1 cellular context compared by ENCODE assay signal in genomic region chr13:20475927-20476691, GRCh38.
A peak's percentile ranks its signal among the peaks of the same experiment; 100 is the strongest.
TF ChIP-seq lines count a peak whose summit lies in the region.

No MANE protein-coding gene starts in this region.

TF ChIP-seq in HEK293, 187 proteins besides CTCF, POLR2A, EP300 and RAD21 (continued from another document):
- TF ChIP-seq, protein P1, sequence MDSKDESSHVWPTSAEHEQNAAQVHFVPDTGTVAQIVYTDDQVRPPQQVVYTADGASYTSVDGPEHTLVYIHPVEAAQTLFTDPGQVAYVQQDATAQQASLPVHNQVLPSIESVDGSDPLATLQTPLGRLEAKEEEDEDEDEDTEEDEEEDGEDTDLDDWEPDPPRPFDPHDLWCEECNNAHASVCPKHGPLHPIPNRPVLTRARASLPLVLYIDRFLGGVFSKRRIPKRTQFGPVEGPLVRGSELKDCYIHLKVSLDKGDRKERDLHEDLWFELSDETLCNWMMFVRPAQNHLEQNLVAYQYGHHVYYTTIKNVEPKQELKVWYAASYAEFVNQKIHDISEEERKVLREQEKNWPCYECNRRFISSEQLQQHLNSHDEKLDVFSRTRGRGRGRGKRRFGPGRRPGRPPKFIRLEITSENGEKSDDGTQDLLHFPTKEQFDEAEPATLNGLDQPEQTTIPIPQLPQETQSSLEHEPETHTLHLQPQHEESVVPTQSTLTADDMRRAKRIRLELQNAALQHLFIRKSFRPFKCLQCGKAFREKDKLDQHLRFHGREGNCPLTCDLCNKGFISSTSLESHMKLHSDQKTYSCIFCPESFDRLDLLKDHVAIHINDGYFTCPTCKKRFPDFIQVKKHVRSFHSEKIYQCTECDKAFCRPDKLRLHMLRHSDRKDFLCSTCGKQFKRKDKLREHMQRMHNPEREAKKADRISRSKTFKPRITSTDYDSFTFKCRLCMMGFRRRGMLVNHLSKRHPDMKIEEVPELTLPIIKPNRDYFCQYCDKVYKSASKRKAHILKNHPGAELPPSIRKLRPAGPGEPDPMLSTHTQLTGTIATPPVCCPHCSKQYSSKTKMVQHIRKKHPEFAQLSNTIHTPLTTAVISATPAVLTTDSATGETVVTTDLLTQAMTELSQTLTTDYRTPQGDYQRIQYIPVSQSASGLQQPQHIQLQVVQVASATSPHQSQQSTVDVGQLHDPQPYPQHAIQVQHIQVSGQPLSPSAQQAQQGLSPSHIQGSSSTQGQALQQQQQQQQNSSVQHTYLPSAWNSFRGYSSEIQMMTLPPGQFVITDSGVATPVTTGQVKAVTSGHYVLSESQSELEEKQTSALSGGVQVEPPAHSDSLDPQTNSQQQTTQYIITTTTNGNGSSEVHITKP (tag by site-specific recombination; IDR thresholded peaks at IDR 0.05) = peak; percentile 90
- TF ChIP-seq MYNN (tag by site-specific recombination; IDR thresholded peaks at IDR 0.05; ENCODE audit: borderline replicate concordance) = no peak
- peak; percentile 78 for TF ChIP-seq ZNF600 (tag by site-specific recombination; IDR thresholded peaks at IDR 0.05)
- no peak for TF ChIP-seq ZNF518A (tag by site-specific recombination; conservative IDR thresholded peaks at IDR 0.05; ENCODE audit: low read depth)
- TF ChIP-seq AEBP2 (tag by site-specific recombination; IDR thresholded peaks at IDR 0.05; ENCODE audit: borderline replicate concordance) = no peak
- TF ChIP-seq PATZ1 (tag by site-specific recombination; IDR thresholded peaks at IDR 0.05) = peak; percentile 36
- peak; percentile 98 for TF ChIP-seq OSR2 (tag by site-specific recombination; IDR thresholded peaks at IDR 0.05)
- peak; percentile 59; the same call in 1 of the 2 replicates for TF ChIP-seq ZNF2 (tag by site-specific recombination; IDR thresholded peaks at IDR 0.05)
- TF ChIP-seq ZNF449 (tag by site-specific recombination; IDR thresholded peaks at IDR 0.05) = 0 out of 2 replicates have a peak, but pooled peaks have one; percentile 55
- TF ChIP-seq WT1 (tag by site-specific recombination; IDR thresholded peaks at IDR 0.05) = peak; percentile 79
- TF ChIP-seq ZNF629 (tag by site-specific recombination; IDR thresholded peaks at IDR 0.05) = peak; percentile 58; the same call in 1 of the 2 replicates
- peak; percentile 24; the same call in 1 of the 2 replicates for TF ChIP-seq ZNF639 (tag by site-specific recombination; IDR thresholded peaks at IDR 0.05)
- TF ChIP-seq ZNF24 (tag by site-specific recombination; IDR thresholded peaks at IDR 0.05) = peak; percentile 64
- TF ChIP-seq ZNF394 (tag by site-specific recombination; IDR thresholded peaks at IDR 0.05; ENCODE audit: borderline replicate concordance) = peak; percentile 94
- peak; percentile 75 for TF ChIP-seq ZBTB44 (tag by site-specific recombination; IDR thresholded peaks at IDR 0.05)
- no peak for TF ChIP-seq BCL11B (tag by site-specific recombination; IDR thresholded peaks at IDR 0.05; ENCODE audit: low read depth)
- TF ChIP-seq, protein P2, sequence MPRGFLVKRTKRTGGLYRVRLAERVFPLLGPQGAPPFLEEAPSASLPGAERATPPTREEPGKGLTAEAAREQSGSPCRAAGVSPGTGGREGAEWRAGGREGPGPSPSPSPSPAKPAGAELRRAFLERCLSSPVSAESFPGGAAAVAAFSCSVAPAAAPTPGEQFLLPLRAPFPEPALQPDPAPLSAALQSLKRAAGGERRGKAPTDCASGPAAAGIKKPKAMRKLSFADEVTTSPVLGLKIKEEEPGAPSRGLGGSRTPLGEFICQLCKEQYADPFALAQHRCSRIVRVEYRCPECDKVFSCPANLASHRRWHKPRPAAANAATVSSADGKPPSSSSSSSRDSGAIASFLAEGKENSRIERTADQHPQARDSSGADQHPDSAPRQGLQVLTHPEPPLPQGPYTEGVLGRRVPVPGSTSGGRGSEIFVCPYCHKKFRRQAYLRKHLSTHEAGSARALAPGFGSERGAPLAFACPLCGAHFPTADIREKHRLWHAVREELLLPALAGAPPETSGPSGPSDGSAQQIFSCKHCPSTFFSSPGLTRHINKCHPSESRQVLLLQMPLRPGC (tag by site-specific recombination; IDR thresholded peaks at IDR 0.05) = peak; percentile 91
- TF ChIP-seq, protein P3, sequence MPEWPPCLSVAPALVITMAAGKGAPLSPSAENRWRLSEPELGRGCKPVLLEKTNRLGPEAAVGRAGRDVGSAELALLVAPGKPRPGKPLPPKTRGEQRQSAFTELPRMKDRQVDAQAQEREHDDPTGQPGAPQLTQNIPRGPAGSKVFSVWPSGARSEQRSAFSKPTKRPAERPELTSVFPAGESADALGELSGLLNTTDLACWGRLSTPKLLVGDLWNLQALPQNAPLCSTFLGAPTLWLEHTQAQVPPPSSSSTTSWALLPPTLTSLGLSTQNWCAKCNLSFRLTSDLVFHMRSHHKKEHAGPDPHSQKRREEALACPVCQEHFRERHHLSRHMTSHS (tag by site-specific recombination; IDR thresholded peaks at IDR 0.05) = no peak
- peak; percentile 82 for TF ChIP-seq ZBTB17 (tag by site-specific recombination; IDR thresholded peaks at IDR 0.05)
